Comparison of ENCODE assay signal across 22 cellular contexts in the genomic region with DNA sequence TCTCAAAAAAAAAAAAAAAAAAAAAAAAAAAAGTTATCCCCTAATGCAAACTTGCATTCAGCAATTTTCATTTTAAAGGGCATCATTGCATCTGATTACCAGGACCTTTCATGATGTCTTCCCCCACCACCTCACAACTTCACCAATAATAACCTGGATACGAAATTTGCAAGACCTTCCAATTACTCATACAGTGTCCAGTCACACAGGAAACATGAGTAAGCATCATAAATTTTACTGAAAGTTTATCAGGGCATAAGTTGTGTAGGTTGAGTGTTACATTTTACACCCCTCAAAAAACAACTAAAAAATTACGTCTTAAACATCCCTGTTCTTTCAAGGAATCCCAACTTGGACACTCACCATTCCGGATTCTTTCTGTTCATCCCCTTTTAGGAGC.
DNase-seq lines count a peak whose midpoint lies in the region; ATAC-seq and FAIRE-seq lines count a peak whose summit lies in the region.
"Had no signal": no experiment of that assay in that cellular context is flagged by ENCODE, and none has a peak within 500 bp of the region (broad histone marks: within the 10 kb centered on the region; RNA-seq: fewer than 3 reads in every experiment).

No MANE protein-coding gene starts in this region.

- no peak for FAIRE-seq in HTR-8/SVneo (lab: Jason Lieb, UNC)
- FAIRE-seq: A204.1 had no signal

- no peaks in the 10 kb centered on the region for H3K36me3 Mint-ChIP-seq in activated naive CD4-positive, alpha-beta T cell treated with anti-CD3 and anti-CD28 coated beads, Interleukin-2, amount 50 U/mL, for 24 hours

- ATAC-seq in HG03025 (IDR thresholded peaks at IDR 0.05; ENCODE audit: low FRiP score, unreplicated experiment) = no peak
- ATAC-seq: activated T-cell treated with anti-CD3 and anti-CD28 coated beads, Interleukin-2, amount 50 U/mL, for 4 hours; sciatic nerve; stimulated activated naive CD8-positive, alpha-beta T cell treated with anti-CD3 and anti-CD28 coated beads, Interleukin-15, Interleukin-2, amounts not matched to agents 100 U/mL and 50 U/mL, for 24 hours had no signal

- peak overlapping the region; percentile 14 for H3K27ac ChIP-seq in epithelial cell of prostate
- H3K27ac ChIP-seq: cardiac muscle cell, parathyroid adenoma, tibial artery had no signal

- H3K4me3 Mint-ChIP-seq in activated naive CD4-positive, alpha-beta T cell treated with anti-CD3 and anti-CD28 coated beads, Interleukin-2, amount 50 U/mL, for 24 hours = no peak overlapping the region
- H3K4me3 Mint-ChIP-seq: activated T-cell treated with anti-CD3 and anti-CD28 coated beads, Interleukin-2, amount 50 U/mL, for 4 hours; B cell; T-helper 2 cell treated with Interferon-gamma antibody and Interleukin-4, amounts not matched to agents 5 μg/mL and 100 μg/mL, for 36 hours had no signal

- H3K9me3 Mint-ChIP-seq in activated naive CD4-positive, alpha-beta T cell treated with anti-CD3 and anti-CD28 coated beads, Interleukin-2, amount 50 U/mL, for 24 hours = no peaks in the 10 kb centered on the region
- H3K9me3 Mint-ChIP-seq: activated T-cell treated with anti-CD3 and anti-CD28 coated beads, Interleukin-2, amount 50 U/mL, for 4 hours; T-helper 2 cell treated with Interferon-gamma antibody and Interleukin-4, amounts not matched to agents 5 μg/mL and 100 μg/mL, for 36 hours had no signal

- no peaks in the 10 kb centered on the region for H3K4me1 Mint-ChIP-seq in activated naive CD4-positive, alpha-beta T cell treated with anti-CD3 and anti-CD28 coated beads, Interleukin-2, amount 50 U/mL, for 24 hours
- H3K4me1 Mint-ChIP-seq: B cell had no signal

- H3K27me3 Mint-ChIP-seq in activated naive CD4-positive, alpha-beta T cell treated with anti-CD3 and anti-CD28 coated beads, Interleukin-2, amount 50 U/mL, for 24 hours = peaks cover 10% of the 10 kb centered on the region

- peak overlapping the region; percentile 46 for H3K27ac Mint-ChIP-seq in activated naive CD4-positive, alpha-beta T cell treated with anti-CD3 and anti-CD28 coated beads, Interleukin-2, amount 50 U/mL, for 24 hours
- H3K27ac Mint-ChIP-seq: B cell; T-helper 2 cell treated with Interferon-gamma antibody and Interleukin-4, amounts not matched to agents 5 μg/mL and 100 μg/mL, for 36 hours had no signal

- no peak for DNase-seq in activated naive CD4-positive, alpha-beta T cell (lab: John Stamatoyannopoulos, UW)
- DNase-seq in RPMI7951 (ENCODE audit: low read depth) (peak; percentile 58), epithelial cell of prostate (ENCODE audit: low read depth, low spot score) (peak; percentile 27), NCI-H2029 (lab: John Stamatoyannopoulos, UW) (no peak), HTR-8/SVneo (ENCODE audit: insufficient read length, low spot score) (no peak)
- no peak for DNase-seq in activated CD4-positive, CD25-positive, alpha-beta regulatory T cell treated with anti-CD3 and anti-CD28 coated beads, Interleukin-2, amount 50 U/mL, for 72 hours
- DNase-seq: activated CD4-positive, alpha-beta T cell treated with anti-CD3 and anti-CD28 coated beads for 48 hours; activated naive CD4-positive, alpha-beta T cell treated with Interleukin-2 at 50 U/mL for 16 hours; activated T-cell treated with anti-CD3 and anti-CD28 coated beads, Interleukin-2, amount 50 U/mL, for 4 hours; glutamatergic neuron; NCI-H524; RPMI8226; stimulated activated naive CD8-positive, alpha-beta T cell treated with anti-CD3 and anti-CD28 coated beads, Interleukin-15, Interleukin-2, amounts not matched to agents 100 U/mL and 50 U/mL, for 24 hours; tibial artery had no signal

Comparison
In these comparisons a context has a peak if more than half of its experiments do, and no peak if none do; other contexts are left out.
1. DNase-seq: peak in RPMI7951 (single experiment) and epithelial cell of prostate (single experiment); none in activated naive CD4-positive, alpha-beta T cell (0 of 4), NCI-H2029 (single experiment), activated CD4-positive, CD25-positive, alpha-beta regulatory T cell treated with anti-CD3 and anti-CD28 coated beads, Interleukin-2, amount 50 U/mL, for 72 hours (single experiment) and HTR-8/SVneo (single experiment).